8 cellular contexts compared by ENCODE assay signal in the genomic region with DNA sequence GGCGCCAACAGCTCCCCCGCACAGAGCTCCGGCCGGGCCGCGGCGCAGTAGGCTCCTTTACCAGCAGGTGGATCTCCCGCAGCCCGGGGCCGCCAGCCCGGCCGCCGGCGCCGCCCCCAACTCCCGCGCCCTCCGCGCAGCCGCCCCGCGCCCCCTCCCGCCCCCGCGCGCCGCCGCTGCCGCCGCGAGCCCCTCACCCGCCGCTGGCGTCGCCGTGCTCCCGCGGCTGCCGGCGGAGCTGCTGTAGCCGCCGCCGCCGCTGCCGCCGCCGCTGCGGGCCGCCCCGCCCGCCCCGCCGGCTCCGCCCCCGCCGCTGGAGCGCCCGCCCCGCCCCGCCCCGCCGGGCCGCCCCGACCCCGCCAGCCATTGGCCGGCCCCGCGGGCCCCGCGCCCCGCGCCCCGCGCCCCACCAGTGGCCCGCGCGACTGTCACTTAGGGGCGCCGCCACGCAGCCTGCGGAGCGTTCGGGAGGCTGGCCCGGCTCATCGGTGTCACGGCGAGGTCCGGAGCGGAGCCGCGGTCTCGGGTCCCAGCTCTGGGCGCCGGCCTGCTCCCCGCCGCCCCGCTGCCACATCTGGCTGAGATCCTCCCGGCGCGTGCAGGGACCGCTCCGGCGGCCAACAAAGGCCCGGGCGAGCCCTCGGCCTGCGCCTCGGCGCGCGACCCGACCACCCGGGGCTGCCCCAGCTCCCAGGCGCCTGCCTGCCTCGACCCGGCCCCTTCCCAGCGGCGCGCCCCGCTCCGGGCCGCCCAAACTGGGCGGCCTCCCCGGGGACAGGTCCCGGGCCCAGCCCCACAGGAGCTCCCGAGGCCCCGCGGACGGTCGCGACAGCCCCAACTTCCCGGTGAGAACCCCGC. TPM values are rescaled to one million over a fixed set of nuclear protein-coding genes. Genes with fewer than 3 reads are reported as not detected.
DNase-seq lines count a peak whose midpoint lies in the region; ATAC-seq and TF ChIP-seq lines count a peak whose summit lies in the region.

A gene (minus strand): TSS at position 282 of the 858 bp plus-strand sequence. CDS start 4,800 bp downstream, outside the sequence.

- peak within 1 kb of the TSS; percentile 36 for H2AFZ ChIP-seq in ACC112 (ENCODE audit: low read length, unreplicated experiment)

- H3K4me1 Mint-ChIP-seq in naive B cell = peaks cover 22 to 47% (median 45%) of the 10 kb centered on the region in 3 donors
- peaks cover 70% of the 10 kb centered on the region for H3K4me1 Mint-ChIP-seq in stimulated activated effector memory CD8-positive, alpha-beta T cell treated with anti-CD3 and anti-CD28 coated beads, Interleukin-12 subunit alpha, Interleukin-12 subunit beta, amount 100 ng/mL, for 72 hours

- H3K27ac Mint-ChIP-seq in naive B cell = peak within 1 kb of the TSS in 4 of 6 donors; percentile 51 to 87 (median 66)
- H3K27ac Mint-ChIP-seq in stimulated activated effector memory CD8-positive, alpha-beta T cell treated with anti-CD3 and anti-CD28 coated beads, Interleukin-12 subunit alpha, Interleukin-12 subunit beta, amount 100 ng/mL, for 72 hours = peak within 1 kb of the TSS; percentile 83

- DNase-seq in NOMO-1 treated with DMSO at 0.1 percent for 48 hours (lab: John Stamatoyannopoulos, UW; ENCODE audit: unreplicated experiment) (peak; percentile 45), activated T-cell treated with anti-CD3 and anti-CD28 coated beads for 48 hours (ENCODE audit: low read depth) (peak; percentile 78), naive B cell (peak; percentile 79)
- DNase-seq in stimulated activated effector memory CD8-positive, alpha-beta T cell treated with anti-CD3 and anti-CD28 coated beads, Interleukin-12 subunit alpha, Interleukin-12 subunit beta, amount 100 ng/mL, for 72 hours (ENCODE audit: low spot score in 2 of 2) = peak; percentile 61 to 88

- peak; percentile 71 for ATAC-seq in GM18505 (IDR thresholded peaks at IDR 0.05; ENCODE audit: unreplicated experiment)
- ATAC-seq in HG02973 (IDR thresholded peaks at IDR 0.05; ENCODE audit: unreplicated experiment) = peak; percentile 78
- ATAC-seq in esophagus mucosa = peak; percentile 91
- ATAC-seq in naive B cell (ENCODE audit: low read depth in 2 of 2) = peak; percentile 84 to 86
- peak; percentile 90 for ATAC-seq in stimulated activated effector memory CD8-positive, alpha-beta T cell treated with anti-CD3 and anti-CD28 coated beads, Interleukin-12 subunit alpha, Interleukin-12 subunit beta, amount 100 ng/mL, for 72 hours

- H3K4me1 ChIP-seq in ACC112 (ENCODE audit: control insufficient read depth, insufficient read depth, low read length, unreplicated experiment) = no peaks in the 10 kb centered on the region

- TF ChIP-seq POLR2A in GM18505 (IDR thresholded peaks at IDR 0.05; ENCODE audit: borderline replicate concordance, extremely low read depth, insufficient read depth, insufficient read length) = peak; percentile 71

- H3K36me3 Mint-ChIP-seq in naive B cell = no peaks in the 10 kb centered on the region
- no peaks in the 10 kb centered on the region for H3K36me3 Mint-ChIP-seq in stimulated activated effector memory CD8-positive, alpha-beta T cell treated with anti-CD3 and anti-CD28 coated beads, Interleukin-12 subunit alpha, Interleukin-12 subunit beta, amount 100 ng/mL, for 72 hours

- H3K27me3 Mint-ChIP-seq in naive B cell = no peaks in the 10 kb centered on the region

- peak within 1 kb of the TSS; percentile 81 to 92 (median 87) for H3K4me3 Mint-ChIP-seq in naive B cell
- peak within 1 kb of the TSS; percentile 81 for H3K4me3 Mint-ChIP-seq in stimulated activated effector memory CD8-positive, alpha-beta T cell treated with anti-CD3 and anti-CD28 coated beads, Interleukin-12 subunit alpha, Interleukin-12 subunit beta, amount 100 ng/mL, for 72 hours

- peaks cover 73% of the 10 kb centered on the region for H3K27me3 ChIP-seq in ACC112 (ENCODE audit: insufficient read depth, low read length)

- H3K4me3 ChIP-seq in ACC112 (ENCODE audit: low read depth, low read length) = peak within 1 kb of the TSS; percentile 80

- no peaks in the 10 kb centered on the region for H3K79me2 ChIP-seq in ACC112 (ENCODE audit: control insufficient read depth, insufficient read depth, low read length, unreplicated experiment)

- H3K9me3 Mint-ChIP-seq in naive B cell = no peaks in the 10 kb centered on the region
- H3K9me3 Mint-ChIP-seq in stimulated activated effector memory CD8-positive, alpha-beta T cell treated with anti-CD3 and anti-CD28 coated beads, Interleukin-12 subunit alpha, Interleukin-12 subunit beta, amount 100 ng/mL, for 72 hours = no peaks in the 10 kb centered on the region

- no peaks in the 10 kb centered on the region for H3K36me3 ChIP-seq in ACC112 (ENCODE audit: insufficient read depth, low read length)

- H3K27ac ChIP-seq in ACC112 (ENCODE audit: low read depth, low read length) = no peak within 1 kb of the TSS

RNA-seq across cellular contexts. Expression of the gene that starts here (rescaled TPM):
- 5.6 TPM for total RNA-seq in esophagus mucosa
- 10 to 100 TPM; 13.7 to 47.2 (median 21.6) TPM for polyA plus RNA-seq in naive B cell (ENCODE audit: low read depth in 6 of 6)
